8 cellular contexts compared by ENCODE assay signal in genomic region chr5:102754499-102755424, GRCh38. TPM values are rescaled to one million over a fixed set of nuclear protein-coding genes. Genes with fewer than 3 reads are reported as not detected.
DNase-seq lines count a peak whose midpoint lies in the region; ATAC-seq and TF ChIP-seq lines count a peak whose summit lies in the region.

PAM (plus strand) TSS chr5:102755305; CDS start chr5:102866196, 110,891 bp downstream.

- TF ChIP-seq RAD21 in liver (IDR thresholded peaks at IDR 0.05), result no peak

- TF ChIP-seq CTCF in AG10803 (conservative IDR thresholded peaks at IDR 0.05; ENCODE audit: low read length), result no peak
- no peak for TF ChIP-seq CTCF in liver (IDR thresholded peaks at IDR 0.05; ENCODE audit: low read depth, low read length, missing input control)

- no peaks in the 10 kb centered on the region for H3K36me3 ChIP-seq in liver (ENCODE audit: control insufficient read depth in 4 of 4, insufficient read depth in 3 of 4, low read depth in 1 of 4, low read length in 3 of 4)

- peaks cover 22% of the 10 kb centered on the region for H3K27me3 Mint-ChIP-seq in activated CD4-positive, alpha-beta T cell treated with anti-CD3 and anti-CD28 coated beads, Interleukin-2, amount 10 ng/mL, durations not matched to agents 7 days and 5 days

- CTCF ChIA-PET in activated CD4-positive, alpha-beta T cell treated with anti-CD3 and anti-CD28 coated beads, Interleukin-2, amount 10 ng/mL, durations not matched to agents 7 days and 5 days (lab: Charles Lee), result no interaction called here

- peak within 1 kb of the TSS; percentile 97 for H3K4me3 ChIP-seq in AG10803 (ENCODE audit: low read length)
- peak within 1 kb of the TSS; percentile 70 to 72 (median 71) for H3K4me3 ChIP-seq in liver (ENCODE audit: low read depth in 1 of 3, low read length in 3 of 3)

- ATAC-seq in GM18873 (IDR thresholded peaks at IDR 0.05; ENCODE audit: low FRiP score, unreplicated experiment), result peak; percentile 67
- peak; percentile 70 for ATAC-seq in HG03103 (IDR thresholded peaks at IDR 0.05; ENCODE audit: low read depth, unreplicated experiment)

- H3K4me3 Mint-ChIP-seq in activated CD4-positive, alpha-beta T cell treated with anti-CD3 and anti-CD28 coated beads, Interleukin-2, amount 10 ng/mL, durations not matched to agents 7 days and 5 days, result peak within 1 kb of the TSS; percentile 85

- WGBS in liver, result 1% methylated on average over 77 of the region's 77 CpGs

- peak; percentile 67 for DNase-seq in AG10803 (ENCODE audit: low read depth)
- peak; percentile 62 for DNase-seq in NCI-H510A treated with DMSO at 0.1 percent for 48 hours (lab: John Stamatoyannopoulos, UW)
- peak; percentile 74 for DNase-seq in activated CD4-positive, alpha-beta T cell treated with anti-CD3 and anti-CD28 coated beads, Interleukin-2, amount 10 ng/mL, durations not matched to agents 7 days and 5 days
- DNase-seq in dedifferentiated amniotic fluid mesenchymal stem cell (ENCODE audit: extremely low spot score), result peak; percentile 51
- DNase-seq in stimulated activated CD4-positive, alpha-beta T cell treated with anti-CD3 and anti-CD28 coated beads, Interleukin-4, amount 100 ng/mL, for 48 hours (ENCODE audit: low read depth in 2 of 2), result peak; percentile 68 to 72

- H3K4me1 Mint-ChIP-seq in activated CD4-positive, alpha-beta T cell treated with anti-CD3 and anti-CD28 coated beads, Interleukin-2, amount 10 ng/mL, durations not matched to agents 7 days and 5 days, result peaks cover 33% of the 10 kb centered on the region

- peak within 1 kb of the TSS; percentile 41 to 52 for H3K27ac ChIP-seq in liver (ENCODE audit: low read depth in 1 of 2, low read length in 2 of 2)

- POLR2A ChIA-PET in activated CD4-positive, alpha-beta T cell treated with anti-CD3 and anti-CD28 coated beads, Interleukin-2, amount 10 ng/mL, durations not matched to agents 7 days and 5 days (lab: Charles Lee), result no interaction called here

- H3K9ac ChIP-seq in liver (ENCODE audit: low read depth in 1 of 2, low read length in 2 of 2), result peak within 1 kb of the TSS in 1 of 2 donors; percentile 71

- H3K4me1 ChIP-seq in liver (ENCODE audit: control insufficient read depth in 4 of 4, insufficient read depth in 4 of 4, low read length in 3 of 4), result peaks cover 5 to 20% (median 13%) of the 10 kb centered on the region in 4 donors

- H3K27ac Mint-ChIP-seq in activated CD4-positive, alpha-beta T cell treated with anti-CD3 and anti-CD28 coated beads, Interleukin-2, amount 10 ng/mL, durations not matched to agents 7 days and 5 days, result peak within 1 kb of the TSS; percentile 88

- H3K9me3 ChIP-seq in liver (ENCODE audit: control insufficient read depth in 4 of 4, low read length in 3 of 4), result no peaks in the 10 kb centered on the region

- H3K36me3 Mint-ChIP-seq in activated CD4-positive, alpha-beta T cell treated with anti-CD3 and anti-CD28 coated beads, Interleukin-2, amount 10 ng/mL, durations not matched to agents 7 days and 5 days (ENCODE audit: low read depth), result no peaks in the 10 kb centered on the region

- H3K27me3 ChIP-seq in liver (ENCODE audit: control insufficient read depth in 4 of 4, insufficient read depth in 4 of 4, low read length in 3 of 4), result peaks cover 0 to 8% (median 0%) of the 10 kb centered on the region in 4 donors

- peaks cover 3% of the 10 kb centered on the region for H3K9me3 Mint-ChIP-seq in activated CD4-positive, alpha-beta T cell treated with anti-CD3 and anti-CD28 coated beads, Interleukin-2, amount 10 ng/mL, durations not matched to agents 7 days and 5 days

TF ChIP-seq in liver, 16 proteins besides CTCF, POLR2A, EP300 and RAD21:
- TF ChIP-seq, protein P1, sequence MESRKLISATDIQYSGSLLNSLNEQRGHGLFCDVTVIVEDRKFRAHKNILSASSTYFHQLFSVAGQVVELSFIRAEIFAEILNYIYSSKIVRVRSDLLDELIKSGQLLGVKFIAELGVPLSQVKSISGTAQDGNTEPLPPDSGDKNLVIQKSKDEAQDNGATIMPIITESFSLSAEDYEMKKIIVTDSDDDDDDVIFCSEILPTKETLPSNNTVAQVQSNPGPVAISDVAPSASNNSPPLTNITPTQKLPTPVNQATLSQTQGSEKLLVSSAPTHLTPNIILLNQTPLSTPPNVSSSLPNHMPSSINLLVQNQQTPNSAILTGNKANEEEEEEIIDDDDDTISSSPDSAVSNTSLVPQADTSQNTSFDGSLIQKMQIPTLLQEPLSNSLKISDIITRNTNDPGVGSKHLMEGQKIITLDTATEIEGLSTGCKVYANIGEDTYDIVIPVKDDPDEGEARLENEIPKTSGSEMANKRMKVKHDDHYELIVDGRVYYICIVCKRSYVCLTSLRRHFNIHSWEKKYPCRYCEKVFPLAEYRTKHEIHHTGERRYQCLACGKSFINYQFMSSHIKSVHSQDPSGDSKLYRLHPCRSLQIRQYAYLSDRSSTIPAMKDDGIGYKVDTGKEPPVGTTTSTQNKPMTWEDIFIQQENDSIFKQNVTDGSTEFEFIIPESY (IDR thresholded peaks at IDR 0.05), result no peak
- TF ChIP-seq SP1 (IDR thresholded peaks at IDR 0.05) (no peak), RXRA (IDR thresholded peaks at IDR 0.05) (no peak), TAF1 (conservative IDR thresholded peaks at IDR 0.05) (no peak), ATF3 (IDR thresholded peaks at IDR 0.05) (no peak)
- TF ChIP-seq, protein P2, sequence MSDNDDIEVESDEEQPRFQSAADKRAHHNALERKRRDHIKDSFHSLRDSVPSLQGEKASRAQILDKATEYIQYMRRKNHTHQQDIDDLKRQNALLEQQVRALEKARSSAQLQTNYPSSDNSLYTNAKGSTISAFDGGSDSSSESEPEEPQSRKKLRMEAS (IDR thresholded peaks at IDR 0.05), result no peak

RNA-seq across cellular contexts. Expression of gene PAM, which starts in this region (rescaled TPM):
- 10 to 100 TPM; 15.0 to 15.9 TPM for total RNA-seq in activated CD4-positive, alpha-beta T cell treated with anti-CD3 and anti-CD28 coated beads, Interleukin-2, amount 10 ng/mL, durations not matched to agents 7 days and 5 days
- 10 to 100 TPM; 15.2 to 27.5 TPM for total RNA-seq in liver
- 10 to 100 TPM in 1 of 2 donors, 1 to 10 TPM in 1; 8.2 to 12.2 TPM for polyA plus RNA-seq in liver

Comparison
In these comparisons a context has a peak if more than half of its experiments do, and no peak if none do; other contexts are left out.
1. Peak in every context shown above with its lines: DNase-seq, ATAC-seq, H3K4me3 ChIP-seq and H3K27ac ChIP-seq.